Comparison of ENCODE assay signal across 1 cellular context in the genomic region with DNA sequence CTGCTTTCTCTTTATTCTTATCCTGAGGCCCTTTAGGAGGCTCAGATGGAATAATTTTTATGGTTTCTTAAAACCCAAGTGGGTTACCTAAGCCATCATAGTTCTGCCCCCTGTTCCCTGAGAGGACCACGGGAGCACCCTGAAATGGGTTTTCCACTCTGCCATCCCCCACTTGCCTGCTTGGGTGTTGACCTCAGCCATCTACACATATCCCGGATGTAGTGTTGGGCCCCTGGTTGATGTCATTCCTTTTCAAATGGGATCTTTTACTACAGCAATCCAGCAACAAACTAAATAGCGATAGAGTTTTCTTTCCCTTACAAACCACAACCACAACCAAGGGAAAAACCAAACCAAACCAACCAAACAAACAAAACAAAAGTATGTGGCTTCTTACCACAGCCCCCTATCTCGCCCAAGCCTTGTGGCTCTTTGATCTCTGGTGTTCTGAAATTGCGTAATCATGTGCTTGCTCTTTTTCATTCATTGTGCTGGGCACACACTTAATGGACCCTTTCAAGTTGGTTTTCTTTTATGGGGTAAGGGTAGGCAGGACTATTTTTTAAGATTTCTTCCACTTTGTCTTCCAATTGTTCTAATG.
TF ChIP-seq lines count a peak whose summit lies in the region.

No MANE protein-coding gene starts in this region.

TF ChIP-seq in HepG2, 621 proteins besides CTCF, POLR2A, EP300 and RAD21 (continued from another document and continues in another):
- TF ChIP-seq, protein P1, sequence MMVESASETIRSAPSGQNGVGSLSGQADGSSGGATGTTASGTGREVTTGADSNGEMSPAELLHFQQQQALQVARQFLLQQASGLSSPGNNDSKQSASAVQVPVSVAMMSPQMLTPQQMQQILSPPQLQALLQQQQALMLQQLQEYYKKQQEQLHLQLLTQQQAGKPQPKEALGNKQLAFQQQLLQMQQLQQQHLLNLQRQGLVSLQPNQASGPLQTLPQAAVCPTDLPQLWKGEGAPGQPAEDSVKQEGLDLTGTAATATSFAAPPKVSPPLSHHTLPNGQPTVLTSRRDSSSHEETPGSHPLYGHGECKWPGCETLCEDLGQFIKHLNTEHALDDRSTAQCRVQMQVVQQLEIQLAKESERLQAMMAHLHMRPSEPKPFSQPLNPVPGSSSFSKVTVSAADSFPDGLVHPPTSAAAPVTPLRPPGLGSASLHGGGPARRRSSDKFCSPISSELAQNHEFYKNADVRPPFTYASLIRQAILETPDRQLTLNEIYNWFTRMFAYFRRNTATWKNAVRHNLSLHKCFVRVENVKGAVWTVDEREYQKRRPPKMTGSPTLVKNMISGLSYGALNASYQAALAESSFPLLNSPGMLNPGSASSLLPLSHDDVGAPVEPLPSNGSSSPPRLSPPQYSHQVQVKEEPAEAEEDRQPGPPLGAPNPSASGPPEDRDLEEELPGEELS (CRISPR knock-in tag; IDR thresholded peaks at IDR 0.05): peak; percentile 74
- TF ChIP-seq, protein P2, sequence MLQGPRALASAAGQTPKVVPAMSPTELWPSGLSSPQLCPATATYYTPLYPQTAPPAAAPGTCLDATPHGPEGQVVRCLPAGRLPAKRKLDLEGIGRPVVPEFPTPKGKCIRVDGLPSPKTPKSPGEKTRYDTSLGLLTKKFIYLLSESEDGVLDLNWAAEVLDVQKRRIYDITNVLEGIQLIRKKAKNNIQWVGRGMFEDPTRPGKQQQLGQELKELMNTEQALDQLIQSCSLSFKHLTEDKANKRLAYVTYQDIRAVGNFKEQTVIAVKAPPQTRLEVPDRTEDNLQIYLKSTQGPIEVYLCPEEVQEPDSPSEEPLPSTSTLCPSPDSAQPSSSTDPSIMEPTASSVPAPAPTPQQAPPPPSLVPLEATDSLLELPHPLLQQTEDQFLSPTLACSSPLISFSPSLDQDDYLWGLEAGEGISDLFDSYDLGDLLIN (CRISPR knock-in tag; IDR thresholded peaks at IDR 0.05; ENCODE audit: borderline replicate concordance): no peak
- TF ChIP-seq, protein P3, sequence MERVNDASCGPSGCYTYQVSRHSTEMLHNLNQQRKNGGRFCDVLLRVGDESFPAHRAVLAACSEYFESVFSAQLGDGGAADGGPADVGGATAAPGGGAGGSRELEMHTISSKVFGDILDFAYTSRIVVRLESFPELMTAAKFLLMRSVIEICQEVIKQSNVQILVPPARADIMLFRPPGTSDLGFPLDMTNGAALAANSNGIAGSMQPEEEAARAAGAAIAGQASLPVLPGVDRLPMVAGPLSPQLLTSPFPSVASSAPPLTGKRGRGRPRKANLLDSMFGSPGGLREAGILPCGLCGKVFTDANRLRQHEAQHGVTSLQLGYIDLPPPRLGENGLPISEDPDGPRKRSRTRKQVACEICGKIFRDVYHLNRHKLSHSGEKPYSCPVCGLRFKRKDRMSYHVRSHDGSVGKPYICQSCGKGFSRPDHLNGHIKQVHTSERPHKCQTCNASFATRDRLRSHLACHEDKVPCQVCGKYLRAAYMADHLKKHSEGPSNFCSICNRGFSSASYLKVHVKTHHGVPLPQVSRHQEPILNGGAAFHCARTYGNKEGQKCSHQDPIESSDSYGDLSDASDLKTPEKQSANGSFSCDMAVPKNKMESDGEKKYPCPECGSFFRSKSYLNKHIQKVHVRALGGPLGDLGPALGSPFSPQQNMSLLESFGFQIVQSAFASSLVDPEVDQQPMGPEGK (CRISPR knock-in tag; IDR thresholded peaks at IDR 0.05): peak; percentile 66
- 0 out of 2 replicates have a peak, but pooled peaks have one; percentile 34 for TF ChIP-seq RXRB (CRISPR knock-in tag; IDR thresholded peaks at IDR 0.05; ENCODE audit: borderline replicate concordance)
- TF ChIP-seq BCL6 (CRISPR knock-in tag; IDR thresholded peaks at IDR 0.05): peak; percentile 39; the same call in 1 of the 2 replicates
- TF ChIP-seq ISL2 (CRISPR knock-in tag; IDR thresholded peaks at IDR 0.05): peak; percentile 68; the same call in 1 of the 2 replicates
- TF ChIP-seq, protein P4, sequence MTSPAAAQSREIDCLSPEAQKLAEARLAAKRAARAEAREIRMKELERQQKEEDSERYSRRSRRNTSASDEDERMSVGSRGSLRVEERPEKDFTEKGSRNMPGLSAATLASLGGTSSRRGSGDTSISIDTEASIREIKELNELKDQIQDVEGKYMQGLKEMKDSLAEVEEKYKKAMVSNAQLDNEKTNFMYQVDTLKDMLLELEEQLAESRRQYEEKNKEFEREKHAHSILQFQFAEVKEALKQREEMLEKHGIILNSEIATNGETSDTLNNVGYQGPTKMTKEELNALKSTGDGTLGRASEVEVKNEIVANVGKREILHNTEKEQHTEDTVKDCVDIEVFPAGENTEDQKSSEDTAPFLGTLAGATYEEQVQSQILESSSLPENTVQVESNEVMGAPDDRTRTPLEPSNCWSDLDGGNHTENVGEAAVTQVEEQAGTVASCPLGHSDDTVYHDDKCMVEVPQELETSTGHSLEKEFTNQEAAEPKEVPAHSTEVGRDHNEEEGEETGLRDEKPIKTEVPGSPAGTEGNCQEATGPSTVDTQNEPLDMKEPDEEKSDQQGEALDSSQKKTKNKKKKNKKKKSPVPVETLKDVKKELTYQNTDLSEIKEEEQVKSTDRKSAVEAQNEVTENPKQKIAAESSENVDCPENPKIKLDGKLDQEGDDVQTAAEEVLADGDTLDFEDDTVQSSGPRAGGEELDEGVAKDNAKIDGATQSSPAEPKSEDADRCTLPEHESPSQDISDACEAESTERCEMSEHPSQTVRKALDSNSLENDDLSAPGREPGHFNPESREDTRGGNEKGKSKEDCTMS (CRISPR knock-in tag; conservative IDR thresholded peaks at IDR 0.05): no peak
- TF ChIP-seq KAT2B (IDR thresholded peaks at IDR 0.05; ENCODE audit: borderline replicate concordance, low read depth, low read length): no peak
- TF ChIP-seq SMC3 (IDR thresholded peaks at IDR 0.05; ENCODE audit: low read length): peak; percentile 33; the same call in 1 of the 2 replicates
- TF ChIP-seq FOXC1 (CRISPR knock-in tag; IDR thresholded peaks at IDR 0.05; ENCODE audit: borderline replicate concordance): no peak
- TF ChIP-seq SP4 (CRISPR knock-in tag; IDR thresholded peaks at IDR 0.05): no peak
- TF ChIP-seq, protein P5, sequence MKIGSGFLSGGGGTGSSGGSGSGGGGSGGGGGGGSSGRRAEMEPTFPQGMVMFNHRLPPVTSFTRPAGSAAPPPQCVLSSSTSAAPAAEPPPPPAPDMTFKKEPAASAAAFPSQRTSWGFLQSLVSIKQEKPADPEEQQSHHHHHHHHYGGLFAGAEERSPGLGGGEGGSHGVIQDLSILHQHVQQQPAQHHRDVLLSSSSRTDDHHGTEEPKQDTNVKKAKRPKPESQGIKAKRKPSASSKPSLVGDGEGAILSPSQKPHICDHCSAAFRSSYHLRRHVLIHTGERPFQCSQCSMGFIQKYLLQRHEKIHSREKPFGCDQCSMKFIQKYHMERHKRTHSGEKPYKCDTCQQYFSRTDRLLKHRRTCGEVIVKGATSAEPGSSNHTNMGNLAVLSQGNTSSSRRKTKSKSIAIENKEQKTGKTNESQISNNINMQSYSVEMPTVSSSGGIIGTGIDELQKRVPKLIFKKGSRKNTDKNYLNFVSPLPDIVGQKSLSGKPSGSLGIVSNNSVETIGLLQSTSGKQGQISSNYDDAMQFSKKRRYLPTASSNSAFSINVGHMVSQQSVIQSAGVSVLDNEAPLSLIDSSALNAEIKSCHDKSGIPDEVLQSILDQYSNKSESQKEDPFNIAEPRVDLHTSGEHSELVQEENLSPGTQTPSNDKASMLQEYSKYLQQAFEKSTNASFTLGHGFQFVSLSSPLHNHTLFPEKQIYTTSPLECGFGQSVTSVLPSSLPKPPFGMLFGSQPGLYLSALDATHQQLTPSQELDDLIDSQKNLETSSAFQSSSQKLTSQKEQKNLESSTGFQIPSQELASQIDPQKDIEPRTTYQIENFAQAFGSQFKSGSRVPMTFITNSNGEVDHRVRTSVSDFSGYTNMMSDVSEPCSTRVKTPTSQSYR (CRISPR knock-in tag; IDR thresholded peaks at IDR 0.05; ENCODE audit: borderline replicate concordance): peak; percentile 75
- TF ChIP-seq ZKSCAN1 (IDR thresholded peaks at IDR 0.05; ENCODE audit: low read length): 0 out of 2 replicates have a peak, but pooled peaks have one; percentile 46
- TF ChIP-seq ZBTB7B (CRISPR knock-in tag; IDR thresholded peaks at IDR 0.05): 0 out of 2 replicates have a peak, but pooled peaks have one; percentile 48
- TF ChIP-seq ZNF792 (CRISPR knock-in tag; IDR thresholded peaks at IDR 0.05): peak; percentile 99
- no peak for TF ChIP-seq MTF2 (CRISPR knock-in tag; IDR thresholded peaks at IDR 0.05; ENCODE audit: borderline replicate concordance)
- TF ChIP-seq, protein P6, sequence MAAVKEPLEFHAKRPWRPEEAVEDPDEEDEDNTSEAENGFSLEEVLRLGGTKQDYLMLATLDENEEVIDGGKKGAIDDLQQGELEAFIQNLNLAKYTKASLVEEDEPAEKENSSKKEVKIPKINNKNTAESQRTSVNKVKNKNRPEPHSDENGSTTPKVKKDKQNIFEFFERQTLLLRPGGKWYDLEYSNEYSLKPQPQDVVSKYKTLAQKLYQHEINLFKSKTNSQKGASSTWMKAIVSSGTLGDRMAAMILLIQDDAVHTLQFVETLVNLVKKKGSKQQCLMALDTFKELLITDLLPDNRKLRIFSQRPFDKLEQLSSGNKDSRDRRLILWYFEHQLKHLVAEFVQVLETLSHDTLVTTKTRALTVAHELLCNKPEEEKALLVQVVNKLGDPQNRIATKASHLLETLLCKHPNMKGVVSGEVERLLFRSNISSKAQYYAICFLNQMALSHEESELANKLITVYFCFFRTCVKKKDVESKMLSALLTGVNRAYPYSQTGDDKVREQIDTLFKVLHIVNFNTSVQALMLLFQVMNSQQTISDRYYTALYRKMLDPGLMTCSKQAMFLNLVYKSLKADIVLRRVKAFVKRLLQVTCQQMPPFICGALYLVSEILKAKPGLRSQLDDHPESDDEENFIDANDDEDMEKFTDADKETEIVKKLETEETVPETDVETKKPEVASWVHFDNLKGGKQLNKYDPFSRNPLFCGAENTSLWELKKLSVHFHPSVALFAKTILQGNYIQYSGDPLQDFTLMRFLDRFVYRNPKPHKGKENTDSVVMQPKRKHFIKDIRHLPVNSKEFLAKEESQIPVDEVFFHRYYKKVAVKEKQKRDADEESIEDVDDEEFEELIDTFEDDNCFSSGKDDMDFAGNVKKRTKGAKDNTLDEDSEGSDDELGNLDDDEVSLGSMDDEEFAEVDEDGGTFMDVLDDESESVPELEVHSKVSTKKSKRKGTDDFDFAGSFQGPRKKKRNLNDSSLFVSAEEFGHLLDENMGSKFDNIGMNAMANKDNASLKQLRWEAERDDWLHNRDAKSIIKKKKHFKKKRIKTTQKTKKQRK (IDR thresholded peaks at IDR 0.05; ENCODE audit: low read length): no peak
- TF ChIP-seq DNMT1 (CRISPR knock-in tag; IDR thresholded peaks at IDR 0.05): no peak
- TF ChIP-seq, protein P7, sequence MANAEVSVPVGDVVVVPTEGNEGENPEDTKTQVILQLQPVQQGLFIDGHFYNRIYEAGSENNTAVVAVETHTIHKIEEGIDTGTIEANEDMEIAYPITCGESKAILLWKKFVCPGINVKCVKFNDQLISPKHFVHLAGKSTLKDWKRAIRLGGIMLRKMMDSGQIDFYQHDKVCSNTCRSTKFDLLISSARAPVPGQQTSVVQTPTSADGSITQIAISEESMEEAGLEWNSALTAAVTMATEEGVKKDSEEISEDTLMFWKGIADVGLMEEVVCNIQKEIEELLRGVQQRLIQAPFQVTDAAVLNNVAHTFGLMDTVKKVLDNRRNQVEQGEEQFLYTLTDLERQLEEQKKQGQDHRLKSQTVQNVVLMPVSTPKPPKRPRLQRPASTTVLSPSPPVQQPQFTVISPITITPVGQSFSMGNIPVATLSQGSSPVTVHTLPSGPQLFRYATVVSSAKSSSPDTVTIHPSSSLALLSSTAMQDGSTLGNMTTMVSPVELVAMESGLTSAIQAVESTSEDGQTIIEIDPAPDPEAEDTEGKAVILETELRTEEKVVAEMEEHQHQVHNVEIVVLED (CRISPR knock-in tag; IDR thresholded peaks at IDR 0.05; ENCODE audit: borderline replicate concordance): no peak
- no peak for TF ChIP-seq ZNF713 (CRISPR knock-in tag; IDR thresholded peaks at IDR 0.05)
- TF ChIP-seq HDAC2 (CRISPR knock-in tag; IDR thresholded peaks at IDR 0.05): peak; percentile 49; the same call in 1 of the 2 replicates
- TF ChIP-seq SOX13 (IDR thresholded peaks at IDR 0.05): 0 out of 2 replicates have a peak, but pooled peaks have one; percentile 15
- TF ChIP-seq SOX13 (CRISPR knock-in tag; conservative IDR thresholded peaks at IDR 0.05 in 1 of 2, IDR thresholded peaks at IDR 0.05 in 1 of 2): peak in 1 of 2 experiments; percentile 92; a peak in 2 of 4 replicates
- TF ChIP-seq, protein P8, sequence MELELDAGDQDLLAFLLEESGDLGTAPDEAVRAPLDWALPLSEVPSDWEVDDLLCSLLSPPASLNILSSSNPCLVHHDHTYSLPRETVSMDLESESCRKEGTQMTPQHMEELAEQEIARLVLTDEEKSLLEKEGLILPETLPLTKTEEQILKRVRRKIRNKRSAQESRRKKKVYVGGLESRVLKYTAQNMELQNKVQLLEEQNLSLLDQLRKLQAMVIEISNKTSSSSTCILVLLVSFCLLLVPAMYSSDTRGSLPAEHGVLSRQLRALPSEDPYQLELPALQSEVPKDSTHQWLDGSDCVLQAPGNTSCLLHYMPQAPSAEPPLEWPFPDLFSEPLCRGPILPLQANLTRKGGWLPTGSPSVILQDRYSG (CRISPR knock-in tag; IDR thresholded peaks at IDR 0.05): no peak
- no peak for TF ChIP-seq SMARCE1 (IDR thresholded peaks at IDR 0.05; ENCODE audit: borderline replicate concordance)
- peak; percentile 86; the same call in 1 of the 2 replicates for TF ChIP-seq SOX5 (CRISPR knock-in tag; IDR thresholded peaks at IDR 0.05; ENCODE audit: borderline replicate concordance)
- TF ChIP-seq CBX5 (CRISPR knock-in tag; IDR thresholded peaks at IDR 0.05; ENCODE audit: borderline replicate concordance): peak; percentile 38; the same call in 1 of the 2 replicates
- TF ChIP-seq HMG20A (CRISPR knock-in tag; IDR thresholded peaks at IDR 0.05; ENCODE audit: borderline replicate concordance): peak; percentile 69
- no peak for TF ChIP-seq ZNF772 (CRISPR knock-in tag; IDR thresholded peaks at IDR 0.05)
- TF ChIP-seq CEBPG (CRISPR knock-in tag; IDR thresholded peaks at IDR 0.05): peak; percentile 98
- no peak for TF ChIP-seq SOX6 (IDR thresholded peaks at IDR 0.05)
- TF ChIP-seq SOX6 (CRISPR knock-in tag; IDR thresholded peaks at IDR 0.05): peak; percentile 86
- TF ChIP-seq ZSCAN20 (CRISPR knock-in tag; IDR thresholded peaks at IDR 0.05; ENCODE audit: borderline replicate concordance): no peak
- no peak for TF ChIP-seq ESRRA (CRISPR knock-in tag; IDR thresholded peaks at IDR 0.05; ENCODE audit: low read depth)
- no peak for TF ChIP-seq ARHGAP35 (CRISPR knock-in tag; IDR thresholded peaks at IDR 0.05; ENCODE audit: borderline replicate concordance)
- TF ChIP-seq CBX1 (IDR thresholded peaks at IDR 0.05; ENCODE audit: low read depth): no peak
- peak; percentile 51; the same call in 1 of the 2 replicates for TF ChIP-seq ELF3 (CRISPR knock-in tag; IDR thresholded peaks at IDR 0.05)
- no peak for TF ChIP-seq ATM (IDR thresholded peaks at IDR 0.05; ENCODE audit: borderline replicate concordance)
- no peak for TF ChIP-seq JUN (CRISPR knock-in tag; IDR thresholded peaks at IDR 0.05)
- TF ChIP-seq PITX1 (CRISPR knock-in tag; IDR thresholded peaks at IDR 0.05): no peak
- no peak for TF ChIP-seq REL (CRISPR knock-in tag; conservative IDR thresholded peaks at IDR 0.05)
- TF ChIP-seq FOXP1 (IDR thresholded peaks at IDR 0.05): no peak
- peak; percentile 67; the same call in 1 of the 2 replicates for TF ChIP-seq FOXP1 (CRISPR knock-in tag; IDR thresholded peaks at IDR 0.05)
- TF ChIP-seq TARDBP (CRISPR knock-in tag; IDR thresholded peaks at IDR 0.05): peak; percentile 32; the same call in 1 of the 2 replicates
